2 cellular contexts compared by ENCODE assay signal in the genomic region with DNA sequence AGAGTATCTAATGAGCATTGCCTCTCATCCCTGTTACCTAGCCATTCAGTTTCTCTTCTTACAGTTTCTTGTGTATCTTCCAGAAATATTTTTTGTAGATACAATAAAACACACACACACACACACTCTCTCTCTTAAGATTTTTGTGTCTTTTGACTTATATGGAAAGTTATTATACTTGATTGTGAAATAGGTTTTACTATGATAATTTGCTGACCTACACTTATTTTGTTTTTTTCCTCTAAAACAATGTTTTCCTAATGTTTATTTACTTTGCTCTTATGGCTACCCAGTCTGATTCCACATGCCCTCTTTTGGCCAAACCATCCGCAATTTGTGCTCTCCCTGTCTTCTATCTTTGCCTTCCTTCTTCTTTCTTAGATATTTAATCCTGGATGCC.
TF ChIP-seq lines count a peak whose summit lies in the region.

No MANE protein-coding gene starts in this region.

TF ChIP-seq in SK-N-SH, 30 proteins besides CTCF, POLR2A, EP300 and RAD21 (continued from another document):
- TF ChIP-seq, protein P1, sequence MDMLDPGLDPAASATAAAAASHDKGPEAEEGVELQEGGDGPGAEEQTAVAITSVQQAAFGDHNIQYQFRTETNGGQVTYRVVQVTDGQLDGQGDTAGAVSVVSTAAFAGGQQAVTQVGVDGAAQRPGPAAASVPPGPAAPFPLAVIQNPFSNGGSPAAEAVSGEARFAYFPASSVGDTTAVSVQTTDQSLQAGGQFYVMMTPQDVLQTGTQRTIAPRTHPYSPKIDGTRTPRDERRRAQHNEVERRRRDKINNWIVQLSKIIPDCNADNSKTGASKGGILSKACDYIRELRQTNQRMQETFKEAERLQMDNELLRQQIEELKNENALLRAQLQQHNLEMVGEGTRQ (IDR thresholded peaks at IDR 0.05; ENCODE audit: borderline replicate concordance, low read depth, low read length), result no peak
- TF ChIP-seq GATA2 (CRISPR knock-in tag; IDR thresholded peaks at IDR 0.05) (no peak), POLR2AphosphoS5 (IDR thresholded peaks at IDR 0.05; ENCODE audit: low read depth, low read length) (no peak), FOSL2 (IDR thresholded peaks at IDR 0.05; ENCODE audit: borderline replicate concordance, low read depth) (no peak), RFX5 (IDR thresholded peaks at IDR 0.05; ENCODE audit: low read length) (no peak), MXI1 (IDR thresholded peaks at IDR 0.05; ENCODE audit: low read depth, low read length) (no peak)
- TF ChIP-seq, protein P2, sequence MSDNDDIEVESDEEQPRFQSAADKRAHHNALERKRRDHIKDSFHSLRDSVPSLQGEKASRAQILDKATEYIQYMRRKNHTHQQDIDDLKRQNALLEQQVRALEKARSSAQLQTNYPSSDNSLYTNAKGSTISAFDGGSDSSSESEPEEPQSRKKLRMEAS (IDR thresholded peaks at IDR 0.05; ENCODE audit: low read depth), result no peak

TF ChIP-seq in SK-N-SH treated with all-trans-retinoic acid at 6 μM for 48 hours, 23 proteins besides CTCF, POLR2A, EP300 and RAD21 (continued from another document):
- TF ChIP-seq, protein P3, sequence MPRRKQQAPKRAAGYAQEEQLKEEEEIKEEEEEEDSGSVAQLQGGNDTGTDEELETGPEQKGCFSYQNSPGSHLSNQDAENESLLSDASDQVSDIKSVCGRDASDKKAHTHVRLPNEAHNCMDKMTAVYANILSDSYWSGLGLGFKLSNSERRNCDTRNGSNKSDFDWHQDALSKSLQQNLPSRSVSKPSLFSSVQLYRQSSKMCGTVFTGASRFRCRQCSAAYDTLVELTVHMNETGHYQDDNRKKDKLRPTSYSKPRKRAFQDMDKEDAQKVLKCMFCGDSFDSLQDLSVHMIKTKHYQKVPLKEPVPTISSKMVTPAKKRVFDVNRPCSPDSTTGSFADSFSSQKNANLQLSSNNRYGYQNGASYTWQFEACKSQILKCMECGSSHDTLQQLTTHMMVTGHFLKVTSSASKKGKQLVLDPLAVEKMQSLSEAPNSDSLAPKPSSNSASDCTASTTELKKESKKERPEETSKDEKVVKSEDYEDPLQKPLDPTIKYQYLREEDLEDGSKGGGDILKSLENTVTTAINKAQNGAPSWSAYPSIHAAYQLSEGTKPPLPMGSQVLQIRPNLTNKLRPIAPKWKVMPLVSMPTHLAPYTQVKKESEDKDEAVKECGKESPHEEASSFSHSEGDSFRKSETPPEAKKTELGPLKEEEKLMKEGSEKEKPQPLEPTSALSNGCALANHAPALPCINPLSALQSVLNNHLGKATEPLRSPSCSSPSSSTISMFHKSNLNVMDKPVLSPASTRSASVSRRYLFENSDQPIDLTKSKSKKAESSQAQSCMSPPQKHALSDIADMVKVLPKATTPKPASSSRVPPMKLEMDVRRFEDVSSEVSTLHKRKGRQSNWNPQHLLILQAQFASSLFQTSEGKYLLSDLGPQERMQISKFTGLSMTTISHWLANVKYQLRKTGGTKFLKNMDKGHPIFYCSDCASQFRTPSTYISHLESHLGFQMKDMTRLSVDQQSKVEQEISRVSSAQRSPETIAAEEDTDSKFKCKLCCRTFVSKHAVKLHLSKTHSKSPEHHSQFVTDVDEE (CRISPR knock-in tag; IDR thresholded peaks at IDR 0.05), result no peak
- TF ChIP-seq RARB (CRISPR knock-in tag; IDR thresholded peaks at IDR 0.05) (no peak), TOX (CRISPR knock-in tag; IDR thresholded peaks at IDR 0.05; ENCODE audit: borderline replicate concordance) (no peak), GLIS3 (CRISPR knock-in tag; IDR thresholded peaks at IDR 0.05) (no peak), PPARA (CRISPR knock-in tag; IDR thresholded peaks at IDR 0.05; ENCODE audit: borderline replicate concordance) (no peak), TCF4 (CRISPR knock-in tag; IDR thresholded peaks at IDR 0.05; ENCODE audit: borderline replicate concordance) (no peak), ISL1 (CRISPR knock-in tag; IDR thresholded peaks at IDR 0.05) (no peak), ZFP3 (CRISPR knock-in tag; IDR thresholded peaks at IDR 0.05) (no peak), OSR1 (CRISPR knock-in tag; IDR thresholded peaks at IDR 0.05) (no peak), SNAI2 (CRISPR knock-in tag; IDR thresholded peaks at IDR 0.05) (no peak)
- TF ChIP-seq, protein P4, sequence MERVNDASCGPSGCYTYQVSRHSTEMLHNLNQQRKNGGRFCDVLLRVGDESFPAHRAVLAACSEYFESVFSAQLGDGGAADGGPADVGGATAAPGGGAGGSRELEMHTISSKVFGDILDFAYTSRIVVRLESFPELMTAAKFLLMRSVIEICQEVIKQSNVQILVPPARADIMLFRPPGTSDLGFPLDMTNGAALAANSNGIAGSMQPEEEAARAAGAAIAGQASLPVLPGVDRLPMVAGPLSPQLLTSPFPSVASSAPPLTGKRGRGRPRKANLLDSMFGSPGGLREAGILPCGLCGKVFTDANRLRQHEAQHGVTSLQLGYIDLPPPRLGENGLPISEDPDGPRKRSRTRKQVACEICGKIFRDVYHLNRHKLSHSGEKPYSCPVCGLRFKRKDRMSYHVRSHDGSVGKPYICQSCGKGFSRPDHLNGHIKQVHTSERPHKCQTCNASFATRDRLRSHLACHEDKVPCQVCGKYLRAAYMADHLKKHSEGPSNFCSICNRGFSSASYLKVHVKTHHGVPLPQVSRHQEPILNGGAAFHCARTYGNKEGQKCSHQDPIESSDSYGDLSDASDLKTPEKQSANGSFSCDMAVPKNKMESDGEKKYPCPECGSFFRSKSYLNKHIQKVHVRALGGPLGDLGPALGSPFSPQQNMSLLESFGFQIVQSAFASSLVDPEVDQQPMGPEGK (CRISPR knock-in tag; IDR thresholded peaks at IDR 0.05; ENCODE audit: borderline replicate concordance), result no peak
- TF ChIP-seq, protein P5, sequence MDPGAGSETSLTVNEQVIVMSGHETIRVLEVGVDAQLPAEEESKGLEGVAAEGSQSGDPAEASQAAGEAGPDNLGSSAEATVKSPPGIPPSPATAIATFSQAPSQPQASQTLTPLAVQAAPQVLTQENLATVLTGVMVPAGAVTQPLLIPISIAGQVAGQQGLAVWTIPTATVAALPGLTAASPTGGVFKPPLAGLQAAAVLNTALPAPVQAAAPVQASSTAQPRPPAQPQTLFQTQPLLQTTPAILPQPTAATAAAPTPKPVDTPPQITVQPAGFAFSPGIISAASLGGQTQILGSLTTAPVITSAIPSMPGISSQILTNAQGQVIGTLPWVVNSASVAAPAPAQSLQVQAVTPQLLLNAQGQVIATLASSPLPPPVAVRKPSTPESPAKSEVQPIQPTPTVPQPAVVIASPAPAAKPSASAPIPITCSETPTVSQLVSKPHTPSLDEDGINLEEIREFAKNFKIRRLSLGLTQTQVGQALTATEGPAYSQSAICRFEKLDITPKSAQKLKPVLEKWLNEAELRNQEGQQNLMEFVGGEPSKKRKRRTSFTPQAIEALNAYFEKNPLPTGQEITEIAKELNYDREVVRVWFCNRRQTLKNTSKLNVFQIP (CRISPR knock-in tag; IDR thresholded peaks at IDR 0.05; ENCODE audit: borderline replicate concordance, low read depth), result no peak
